In the genomic region with DNA sequence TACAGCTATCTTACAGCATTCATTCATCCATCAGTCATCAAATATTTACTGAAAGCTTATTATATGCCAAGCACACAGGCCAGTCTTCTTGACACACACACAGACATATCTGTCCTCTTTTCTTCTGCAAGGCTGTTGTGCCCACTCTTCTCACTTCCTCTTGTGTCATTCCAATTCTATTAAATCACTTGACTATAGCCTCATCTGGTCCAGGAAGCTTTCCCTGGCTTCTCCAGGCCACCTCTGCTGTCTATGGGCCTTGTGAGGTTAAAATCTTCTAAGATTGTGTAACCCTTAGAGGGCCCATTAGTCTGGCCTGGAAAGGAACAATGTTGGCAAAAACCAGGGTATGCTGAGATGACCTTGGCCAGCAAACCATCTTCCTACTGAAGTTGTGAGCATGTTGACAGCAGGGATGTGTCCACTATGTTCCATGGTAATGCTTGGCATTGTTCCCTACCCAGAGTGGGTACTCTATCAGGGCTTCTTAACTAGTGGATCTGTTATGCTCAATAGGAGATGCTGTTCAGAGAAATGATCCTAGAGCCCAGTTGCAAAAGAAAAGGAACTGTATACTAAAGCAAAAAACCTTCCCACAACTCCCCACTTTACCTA, we compare ENCODE assay signal across 15 cellular contexts. TPM values are rescaled to one million over a fixed set of nuclear protein-coding genes. Genes with fewer than 3 reads are reported as not detected.
A peak's percentile ranks its signal among the peaks of the same experiment; 100 is the strongest.
DNase-seq lines count a peak whose midpoint lies in the region; ATAC-seq, FAIRE-seq and TF ChIP-seq lines count a peak whose summit lies in the region.
"Had no signal": no experiment of that assay in that cellular context is flagged by ENCODE, and none has a peak within 500 bp of the region (broad histone marks: within the 10 kb centered on the region; RNA-seq: fewer than 3 reads in every experiment).

No MANE protein-coding gene starts in this region.

- no peak overlapping the region for H3K4me3 ChIP-seq in left ventricle myocardium inferior
- H3K4me3 ChIP-seq in bronchial epithelial cell (ENCODE audit: low read depth, low read length), result no peak overlapping the region
- H3K4me3 ChIP-seq in esophagus muscularis mucosa, result no peak overlapping the region

- H3K9me3 Mint-ChIP-seq in stimulated activated effector memory CD8-positive, alpha-beta T cell treated with anti-CD3 and anti-CD28 coated beads, Interleukin-12 subunit alpha, Interleukin-12 subunit beta, amount 100 ng/mL, for 72 hours, result no peaks in the 10 kb centered on the region

- H3K27ac Mint-ChIP-seq in stimulated activated effector memory CD8-positive, alpha-beta T cell treated with anti-CD3 and anti-CD28 coated beads, Interleukin-12 subunit alpha, Interleukin-12 subunit beta, amount 100 ng/mL, for 72 hours, result peak overlapping the region; percentile 93

- DNase-seq in Right ventricle myocardium inferior (ENCODE audit: missing footprints) (no peak), left ventricle myocardium inferior (no peak), MV-4-11 (lab: John Stamatoyannopoulos, UW) (peak; percentile 66), bronchial epithelial cell (ENCODE audit: low read depth) (peak; percentile 30), esophagus muscularis mucosa (ENCODE audit: extremely low spot score) (no peak)
- no peak for DNase-seq in stimulated activated effector memory CD8-positive, alpha-beta T cell treated with anti-CD3 and anti-CD28 coated beads, Interleukin-12 subunit alpha, Interleukin-12 subunit beta, amount 100 ng/mL, for 72 hours (ENCODE audit: low spot score in 2 of 2)
- DNase-seq: activated effector memory CD4-positive, alpha-beta T cell treated with anti-CD3 and anti-CD28 coated beads, Interleukin-2, amount 50 U/mL, for 16 hours; head of caudate nucleus; kidney glomerular epithelial cell; NCI-H1417 treated with DMSO at 0.1 percent for 48 hours; NCI-H345; OCI-M1 had no signal

- FAIRE-seq in bronchial epithelial cell (lab: Jason Lieb, UNC), result no peak

- H3K27me3 ChIP-seq in left ventricle myocardium inferior (ENCODE audit: low read depth) (no peaks in the 10 kb centered on the region), bronchial epithelial cell (ENCODE audit: control insufficient read depth, insufficient read depth, low read length) (no peaks in the 10 kb centered on the region), esophagus muscularis mucosa (no peaks in the 10 kb centered on the region)

- TF ChIP-seq POLR2A in esophagus muscularis mucosa (IDR thresholded peaks at IDR 0.05; ENCODE audit: low read depth), result no peak

- H3K27ac ChIP-seq in left ventricle myocardium inferior (replicated peaks) (no peak overlapping the region), esophagus muscularis mucosa (replicated peaks in 1 of 4) (no peak overlapping the region)

- ATAC-seq in Right ventricle myocardium inferior (peak; percentile 69), HG03097 (IDR thresholded peaks at IDR 0.05; ENCODE audit: low FRiP score, unreplicated experiment) (no peak), HG03457 (IDR thresholded peaks at IDR 0.05; ENCODE audit: unreplicated experiment) (no peak)
- no peak for ATAC-seq in stimulated activated effector memory CD8-positive, alpha-beta T cell treated with anti-CD3 and anti-CD28 coated beads, Interleukin-12 subunit alpha, Interleukin-12 subunit beta, amount 100 ng/mL, for 72 hours

- intact Hi-C loops in Right ventricle myocardium inferior (cut with DNase I), result loop anchor here (10.0 kb wide), 1 partner anchor 64 kb away; a partner anchor contains a TSS
- intact Hi-C loops in left ventricle myocardium inferior (cut with micrococcal nuclease), result no loop called here
- intact Hi-C loops in esophagus muscularis mucosa (cut with DNase I), result no loop called here

- peaks cover 85% of the 10 kb centered on the region for H3K4me1 Mint-ChIP-seq in stimulated activated effector memory CD8-positive, alpha-beta T cell treated with anti-CD3 and anti-CD28 coated beads, Interleukin-12 subunit alpha, Interleukin-12 subunit beta, amount 100 ng/mL, for 72 hours

- TF ChIP-seq EP300 in esophagus muscularis mucosa (IDR thresholded peaks at IDR 0.05), result no peak

- H3K4me1 ChIP-seq in left ventricle myocardium inferior (peaks cover 6% of the 10 kb centered on the region), esophagus muscularis mucosa (peaks cover 0 to 6% (median 2%) of the 10 kb centered on the region in 4 donors)

- H3K4me3 Mint-ChIP-seq in stimulated activated effector memory CD8-positive, alpha-beta T cell treated with anti-CD3 and anti-CD28 coated beads, Interleukin-12 subunit alpha, Interleukin-12 subunit beta, amount 100 ng/mL, for 72 hours, result peak overlapping the region; percentile 86

- H3K36me3 Mint-ChIP-seq in stimulated activated effector memory CD8-positive, alpha-beta T cell treated with anti-CD3 and anti-CD28 coated beads, Interleukin-12 subunit alpha, Interleukin-12 subunit beta, amount 100 ng/mL, for 72 hours, result no peaks in the 10 kb centered on the region

- H3K9me3 ChIP-seq in left ventricle myocardium inferior (replicated peaks), result no peaks in the 10 kb centered on the region
- H3K9me3 ChIP-seq in esophagus muscularis mucosa, result no peaks in the 10 kb centered on the region

- TF ChIP-seq CTCF in left ventricle myocardium inferior (IDR thresholded peaks at IDR 0.05; ENCODE audit: borderline replicate concordance), result no peak
- TF ChIP-seq CTCF in bronchial epithelial cell (IDR thresholded peaks at IDR 0.05; ENCODE audit: insufficient read depth, low read length, severe bottlenecking), result no peak
- no peak for TF ChIP-seq CTCF in esophagus muscularis mucosa (IDR thresholded peaks at IDR 0.05)

- no peaks in the 10 kb centered on the region for H3K36me3 ChIP-seq in left ventricle myocardium inferior
- H3K36me3 ChIP-seq in bronchial epithelial cell (ENCODE audit: control insufficient read depth, insufficient read depth, low read length), result no peaks in the 10 kb centered on the region
- no peaks in the 10 kb centered on the region for H3K36me3 ChIP-seq in esophagus muscularis mucosa

RNA-seq across cellular contexts. Expression of a gene that starts 5.3 kb away (rescaled TPM):
- total RNA-seq in Right ventricle myocardium inferior (1.7 TPM), left ventricle myocardium inferior (1.2 TPM), bronchial epithelial cell (not detected in 2 replicates), esophagus muscularis mucosa (1 to 10 TPM; 1.0 to 4.3 (median 2.8) TPM)
- total RNA-seq: renal cortical epithelial cell had no signal

RNA-seq across cellular contexts. Expression of a gene that starts 23.2 kb away (rescaled TPM):
- total RNA-seq in Right ventricle myocardium inferior (1.8 TPM), left ventricle myocardium inferior (1.9 TPM), bronchial epithelial cell (6.8 and 11.6 TPM in 2 replicates), esophagus muscularis mucosa (1 to 10 TPM in 2 of 4 donors, under 1 TPM in 2; 0.42 to 1.6 (median 0.86) TPM)

RNA-seq across cellular contexts. Expression of a gene that starts 44.8 kb away (rescaled TPM):
- total RNA-seq in Right ventricle myocardium inferior (29.7 TPM), left ventricle myocardium inferior (43.3 TPM), bronchial epithelial cell (175 and 226 TPM in 2 replicates), esophagus muscularis mucosa (1 to 10 TPM in 1 of 4 donors, under 1 TPM in 3; 0.46 to 1.2 (median 0.75) TPM)

RNA-seq across cellular contexts. Expression of a gene that starts 56.5 kb away (rescaled TPM):
- 4.3 TPM for total RNA-seq in Right ventricle myocardium inferior
- total RNA-seq in left ventricle myocardium inferior, result 4.1 TPM
- 4.1 and 10.5 TPM in 2 replicates for total RNA-seq in bronchial epithelial cell
- 10 to 100 TPM in 1 of 4 donors, 1 to 10 TPM in 3; 5.0 to 17.2 (median 6.2) TPM for total RNA-seq in esophagus muscularis mucosa
- total RNA-seq: renal cortical epithelial cell had no signal

Comparison
In these comparisons a context has a peak if more than half of its experiments do, and no peak if none do; other contexts are left out.
1. DNase-seq: peak in MV-4-11 (single experiment) and bronchial epithelial cell (single experiment); none in Right ventricle myocardium inferior (single experiment), left ventricle myocardium inferior (single experiment), stimulated activated effector memory CD8-positive, alpha-beta T cell treated with anti-CD3 and anti-CD28 coated beads, Interleukin-12 subunit alpha, Interleukin-12 subunit beta, amount 100 ng/mL, for 72 hours (0 of 2) and esophagus muscularis mucosa (single experiment).
2. RNA of a gene that starts 44.8 kb away (total RNA-seq): 175 to 226 TPM in bronchial epithelial cell, 43.3 TPM in left ventricle myocardium inferior (single experiment) and 29.7 TPM in Right ventricle myocardium inferior (single experiment); 0.46 to 1.2 TPM in esophagus muscularis mucosa; every median in the first group is over 10 times any median in the second.